In genomic region chr7:30849565-30849964, GRCh38 we compare ENCODE assay signal across 16 cellular contexts.
"Had no signal": no experiment of that assay in that cellular context is flagged by ENCODE, and none has a peak within 500 bp of the region (broad histone marks: within the 10 kb centered on the region; RNA-seq: fewer than 3 reads in every experiment).

No MANE protein-coding gene starts in this region.

- H3K27ac ChIP-seq: psoas muscle had no signal

- H3K4me1 ChIP-seq: psoas muscle had no signal

- H3K9me3 ChIP-seq: left lung, psoas muscle had no signal

- DNase-seq: activated B cell treated with CpG ODN at 0.5 μM for 24 hours; activated CD4-positive, alpha-beta T cell treated with anti-CD3 and anti-CD28 coated beads for 4 hours; activated CD8-positive, alpha-beta T cell treated with anti-CD3 and anti-CD28 coated beads for 36 hours; activated naive CD4-positive, alpha-beta T cell treated with anti-CD3 and anti-CD28 coated beads for 36 hours; activated T-cell treated with anti-CD3 and anti-CD28 coated beads, Interleukin-2, amount 50 U/mL, for 1 hour; anterior cingulate cortex; effector CD8-positive, alpha-beta T cell; foreskin melanocyte; left lung; mammary epithelial cell; psoas muscle; right cardiac atrium; stimulated activated CD4-positive, alpha-beta T cell treated with anti-CD3 and anti-CD28 coated beads, Interleukin-2, amount 100 ng/mL, for 48 hours; T-helper 9 cell had no signal

- H3K4me3 ChIP-seq: left lung, psoas muscle, skin epidermis had no signal

- H3K36me3 ChIP-seq: left lung had no signal

- ATAC-seq: activated CD8-positive, alpha-beta T cell treated with anti-CD3 and anti-CD28 coated beads for 36 hours; left lung; psoas muscle had no signal

- H3K4me1 Mint-ChIP-seq: activated B cell treated with CpG ODN at 0.5 μM for 24 hours had no signal

- H3K27me3 ChIP-seq: left lung had no signal

- H3K27me3 Mint-ChIP-seq: activated B cell treated with CpG ODN at 0.5 μM for 24 hours; activated CD8-positive, alpha-beta T cell treated with anti-CD3 and anti-CD28 coated beads for 36 hours; dendritic cell treated with granulocyte-macrophage colony-stimulating factor and Interleukin-4, amounts not matched to agents 40 ng/mL and 50 ng/mL, for 4 days had no signal

- H3K9me3 Mint-ChIP-seq: activated B cell treated with CpG ODN at 0.5 μM for 24 hours; activated CD8-positive, alpha-beta T cell treated with anti-CD3 and anti-CD28 coated beads for 36 hours; activated naive CD4-positive, alpha-beta T cell treated with anti-CD3 and anti-CD28 coated beads for 36 hours; dendritic cell treated with granulocyte-macrophage colony-stimulating factor and Interleukin-4, amounts not matched to agents 40 ng/mL and 50 ng/mL, for 4 days had no signal

- H3K4me3 Mint-ChIP-seq: activated B cell treated with CpG ODN at 0.5 μM for 24 hours; activated CD8-positive, alpha-beta T cell treated with anti-CD3 and anti-CD28 coated beads for 36 hours; activated naive CD4-positive, alpha-beta T cell treated with anti-CD3 and anti-CD28 coated beads for 36 hours; dendritic cell treated with granulocyte-macrophage colony-stimulating factor and Interleukin-4, amounts not matched to agents 40 ng/mL and 50 ng/mL, for 4 days had no signal

- H3K27ac Mint-ChIP-seq: activated B cell treated with CpG ODN at 0.5 μM for 24 hours; activated CD8-positive, alpha-beta T cell treated with anti-CD3 and anti-CD28 coated beads for 36 hours; activated naive CD4-positive, alpha-beta T cell treated with anti-CD3 and anti-CD28 coated beads for 36 hours; dendritic cell treated with granulocyte-macrophage colony-stimulating factor and Interleukin-4, amounts not matched to agents 40 ng/mL and 50 ng/mL, for 4 days had no signal
